In genomic region chr16:27408602-27409031, GRCh38 we compare ENCODE assay signal across 11 cellular contexts. TPM values are rescaled to one million over a fixed set of nuclear protein-coding genes. Genes with fewer than 3 reads are reported as not detected.
DNase-seq lines count a peak whose midpoint lies in the region; ATAC-seq and TF ChIP-seq lines count a peak whose summit lies in the region.
"Had no signal": no experiment of that assay in that cellular context is flagged by ENCODE, and none has a peak within 500 bp of the region (broad histone marks: within the 10 kb centered on the region; RNA-seq: fewer than 3 reads in every experiment).

No MANE protein-coding gene starts in this region.

- TF ChIP-seq CTCF in natural killer cell (IDR thresholded peaks at IDR 0.05) = no peak

- H3K27me3 Mint-ChIP-seq in activated CD4-positive, alpha-beta memory T cell treated with anti-CD3 and anti-CD28 coated beads, Interleukin-2, amount 10 ng/mL, durations not matched to agents 7 days and 5 days = no peaks in the 10 kb centered on the region
- H3K27me3 Mint-ChIP-seq in natural killer cell (ENCODE audit: low read depth in 2 of 2) = no peaks in the 10 kb centered on the region

- peaks cover 14% of the 10 kb centered on the region for H3K9me3 Mint-ChIP-seq in activated CD4-positive, alpha-beta memory T cell treated with anti-CD3 and anti-CD28 coated beads, Interleukin-2, amount 10 ng/mL, durations not matched to agents 7 days and 5 days
- H3K9me3 Mint-ChIP-seq in natural killer cell = no peaks in the 10 kb centered on the region

- intact Hi-C loops in natural killer cell (cut with micrococcal nuclease) = no loop called here

- H3K4me3 Mint-ChIP-seq in activated CD4-positive, alpha-beta memory T cell treated with anti-CD3 and anti-CD28 coated beads, Interleukin-2, amount 10 ng/mL, durations not matched to agents 7 days and 5 days = peak overlapping the region; percentile 17
- peak overlapping the region; percentile 41 for H3K4me3 Mint-ChIP-seq in natural killer cell
- H3K4me3 Mint-ChIP-seq: WTC11 had no signal

- H3K27ac Mint-ChIP-seq in activated CD4-positive, alpha-beta memory T cell treated with anti-CD3 and anti-CD28 coated beads, Interleukin-2, amount 10 ng/mL, durations not matched to agents 7 days and 5 days = peak overlapping the region; percentile 87
- H3K27ac Mint-ChIP-seq in natural killer cell = peak overlapping the region; percentile 75 to 91
- H3K27ac Mint-ChIP-seq: WTC11 had no signal

- POLR2A ChIA-PET in activated CD4-positive, alpha-beta memory T cell treated with anti-CD3 and anti-CD28 coated beads, Interleukin-2, amount 10 ng/mL, durations not matched to agents 7 days and 5 days (lab: Charles Lee) = interaction anchor here (0.9 to 9.3 kb wide), 6 partner anchors 18 to 173 kb away, joined by 3 to 80 read pairs (median 16); no protein-coding TSS in a partner anchor

- DNase-seq in NCI-H2171 treated with DMSO at 0.1 percent for 48 hours (lab: John Stamatoyannopoulos, UW) = peak; percentile 59
- no peak for DNase-seq in NCI-H2171 (lab: John Stamatoyannopoulos, UW)
- DNase-seq in activated CD4-positive, alpha-beta memory T cell treated with anti-CD3 and anti-CD28 coated beads, Interleukin-2, amount 10 ng/mL, durations not matched to agents 7 days and 5 days = no peak
- no peak for DNase-seq in natural killer cell
- no peak for DNase-seq in NCI-H1930 (lab: John Stamatoyannopoulos, UW)
- DNase-seq in GM19238 (ENCODE audit: insufficient read length, low spot score) = no peak
- no peak for DNase-seq in kidney tubule cell (ENCODE audit: low spot score)
- DNase-seq: heart right ventricle, transverse colon had no signal

- CTCF ChIA-PET in activated CD4-positive, alpha-beta memory T cell treated with anti-CD3 and anti-CD28 coated beads, Interleukin-2, amount 10 ng/mL, durations not matched to agents 7 days and 5 days (lab: Charles Lee) = interaction anchor here (1.3 to 2.2 kb wide), 3 partner anchors 19 to 229 kb away, joined by 5 to 9 read pairs (median 8); no protein-coding TSS in a partner anchor

- ATAC-seq in GM19452 (IDR thresholded peaks at IDR 0.05; ENCODE audit: unreplicated experiment) (peak; percentile 27), natural killer cell (no peak)
- ATAC-seq: WTC11 had no signal

- H3K36me3 Mint-ChIP-seq in activated CD4-positive, alpha-beta memory T cell treated with anti-CD3 and anti-CD28 coated beads, Interleukin-2, amount 10 ng/mL, durations not matched to agents 7 days and 5 days (ENCODE audit: low read depth) = peaks cover 55% of the 10 kb centered on the region
- H3K36me3 Mint-ChIP-seq in natural killer cell = peaks cover 14% of the 10 kb centered on the region

- peaks cover 83% of the 10 kb centered on the region for H3K4me1 Mint-ChIP-seq in activated CD4-positive, alpha-beta memory T cell treated with anti-CD3 and anti-CD28 coated beads, Interleukin-2, amount 10 ng/mL, durations not matched to agents 7 days and 5 days
- H3K4me1 Mint-ChIP-seq in natural killer cell = peaks cover 74 to 78% of the 10 kb centered on the region in 2 donors

RNA-seq across cellular contexts. Expression of gene IL21R, which starts 6.6 kb away (rescaled TPM):
- 10 to 100 TPM; 29.2 to 29.5 TPM for total RNA-seq in activated CD4-positive, alpha-beta memory T cell treated with anti-CD3 and anti-CD28 coated beads, Interleukin-2, amount 10 ng/mL, durations not matched to agents 7 days and 5 days
- 10 to 100 TPM; 24.3 to 45.7 (median 26.5) TPM for total RNA-seq in natural killer cell
